Comparison of ENCODE assay signal across 8 cellular contexts in the genomic region with DNA sequence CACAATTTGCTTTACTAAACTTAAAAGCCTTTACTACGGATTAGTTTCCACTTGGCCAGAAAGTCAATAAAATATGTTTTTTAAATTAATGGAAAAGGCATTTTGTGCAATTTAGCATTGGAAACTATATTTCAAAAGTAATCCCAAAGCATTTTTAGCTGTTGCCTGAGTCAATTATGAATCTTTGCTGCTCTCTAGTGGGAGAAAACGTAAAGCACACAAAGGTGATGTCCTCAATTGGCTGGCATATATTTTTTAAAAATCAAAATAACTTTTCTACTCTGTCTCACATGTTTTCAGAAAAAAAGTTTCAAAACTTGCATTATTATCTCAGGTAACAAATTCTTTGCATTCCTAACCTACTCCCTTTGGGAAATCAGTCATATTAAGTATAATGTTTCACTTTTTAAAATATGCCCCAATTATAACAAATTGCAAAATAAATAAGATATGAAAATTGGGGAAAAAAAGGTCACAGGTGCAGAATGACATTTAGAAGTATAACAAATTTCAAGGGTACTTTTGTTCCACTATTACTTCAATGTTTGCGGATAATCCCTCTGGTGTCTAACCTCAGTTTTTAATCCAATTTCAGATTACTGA. TPM values are rescaled to one million over a fixed set of nuclear protein-coding genes. Genes with fewer than 3 reads are reported as not detected.
DNase-seq lines count a peak whose midpoint lies in the region; ATAC-seq and TF ChIP-seq lines count a peak whose summit lies in the region.

No MANE protein-coding gene starts in this region.

- TF ChIP-seq CTCF in BJ (IDR thresholded peaks at IDR 0.05; ENCODE audit: insufficient read depth, low read depth, low read length), result peak; percentile 76
- TF ChIP-seq CTCF in GM13977 (IDR thresholded peaks at IDR 0.05; ENCODE audit: extremely low read depth, insufficient read depth, missing control alignments), result peak; percentile 71

- DNase-seq in BJ (ENCODE audit: low read depth) (peak; percentile 3), GM13977 (ENCODE audit: low spot score) (peak; percentile 41), NCI-H2171 (lab: John Stamatoyannopoulos, UW) (peak; percentile 1), cerebellar cortex (ENCODE audit: low spot score) (peak; percentile 21), medulla oblongata (ENCODE audit: extremely low spot score) (peak; percentile 64), GM19240 (ENCODE audit: insufficient read length, low spot score) (no peak)
- DNase-seq in stimulated activated CD4-positive, alpha-beta T cell treated with anti-CD3 and anti-CD28 coated beads, Interleukin-2, amount 100 ng/mL, for 24 hours, result no peak

- CTCF ChIA-PET in BJ (lab: Yijun Ruan, JAX), result interaction anchor here (0.9 to 4.1 kb wide), 9 partner anchors 14 to 582 kb away, joined by 3 to 84 read pairs (median 3); a partner anchor contains a TSS

- ATAC-seq in HG02870 (IDR thresholded peaks at IDR 0.05; ENCODE audit: unreplicated experiment), result no peak

- POLR2A ChIA-PET in BJ (lab: Charles Lee), result no interaction called here

- H3K36me3 ChIP-seq in BJ (ENCODE audit: control insufficient read depth, insufficient read depth, low read length), result no peaks in the 10 kb centered on the region

- H3K27me3 ChIP-seq in BJ (ENCODE audit: control insufficient read depth, insufficient read depth, low read length), result no peaks in the 10 kb centered on the region

- H3K4me3 ChIP-seq in BJ (ENCODE audit: low read depth, low read length), result no peak overlapping the region

- in situ Hi-C loops in GM13977 (cut with MboI; ENCODE audit: low pct_unique_long_range_greater_than_20kb, low sequenced_read_pairs, unreplicated experiment), result loop anchor here (10.0 kb wide), 1 partner anchor 214 kb away; no protein-coding TSS in a partner anchor

RNA-seq across cellular contexts. Expression of a gene that starts 47.2 kb away (rescaled TPM):
- polyA plus RNA-seq in BJ (2011; rRNA removed), result not detected in 2 replicates
- not detected in 2 replicates for polyA minus RNA-seq in BJ (2011; rRNA and poly(A)+ RNA removed)

Comparison
In these comparisons a context has a peak if more than half of its experiments do, and no peak if none do; other contexts are left out.
1. DNase-seq: peak in BJ (single experiment), GM13977 (single experiment), NCI-H2171 (single experiment), cerebellar cortex (single experiment) and medulla oblongata (single experiment); none in GM19240 (single experiment) and stimulated activated CD4-positive, alpha-beta T cell treated with anti-CD3 and anti-CD28 coated beads, Interleukin-2, amount 100 ng/mL, for 24 hours (0 of 2).